8 cellular contexts compared by ENCODE assay signal in the genomic region with DNA sequence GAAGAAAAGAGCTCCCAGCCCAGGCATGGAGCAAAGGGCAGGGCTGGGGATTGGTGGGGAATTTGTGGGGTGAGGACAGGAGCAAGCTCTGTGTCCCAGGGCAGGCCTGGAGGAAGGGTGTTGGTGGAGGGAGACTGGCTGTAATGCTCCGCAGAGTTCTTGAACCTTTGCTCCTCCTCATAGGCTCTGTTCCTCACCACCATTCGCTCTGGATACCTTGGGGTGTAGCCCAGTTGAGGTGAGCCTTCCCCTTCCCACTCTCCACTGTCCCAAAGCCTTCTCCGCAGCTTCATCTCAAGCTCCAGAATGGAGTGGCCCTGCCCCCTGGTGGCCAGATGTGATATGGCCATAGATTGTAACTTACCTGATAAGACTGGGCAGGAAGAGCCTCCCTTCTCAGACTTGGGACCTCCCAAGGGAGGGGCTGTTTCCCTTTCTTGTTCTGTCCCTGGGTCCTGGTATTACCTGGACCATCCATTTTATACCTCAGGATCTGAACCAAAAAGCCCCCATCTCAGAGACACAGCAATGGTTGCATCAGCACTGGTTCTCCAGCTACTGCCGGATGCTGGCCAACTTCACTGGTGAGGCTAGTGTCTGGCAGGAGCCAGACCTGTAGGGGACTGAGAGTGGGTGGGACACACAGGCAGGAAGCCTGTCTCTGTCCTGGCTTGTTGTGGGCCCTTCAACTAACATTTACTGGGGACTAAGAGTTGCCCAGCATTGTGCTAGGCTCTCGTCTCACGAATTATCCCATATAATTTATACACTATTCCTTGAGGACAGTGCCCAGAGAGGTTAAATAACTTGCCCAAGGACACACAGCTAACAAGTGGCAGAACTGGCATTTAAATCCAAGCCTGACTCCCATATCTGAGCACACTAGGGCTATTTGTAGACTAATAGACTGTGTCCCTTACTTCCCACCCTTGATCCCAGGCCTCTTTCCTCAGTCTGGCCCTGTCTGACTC. TPM values are rescaled to one million over a fixed set of nuclear protein-coding genes. Genes with fewer than 3 reads are reported as not detected.
A peak's percentile ranks its signal among the peaks of the same experiment; 100 is the strongest.
DNase-seq lines count a peak whose midpoint lies in the region; ATAC-seq lines count a peak whose summit lies in the region.

No MANE protein-coding gene starts in this region.

- peak; percentile 76 for DNase-seq in COR-L47 (lab: John Stamatoyannopoulos, UW)
- peak; percentile 93 for DNase-seq in NCI-H510A treated with DMSO at 0.1 percent for 48 hours (lab: John Stamatoyannopoulos, UW)
- peak; percentile 76 for DNase-seq in activated CD4-positive, alpha-beta T cell treated with anti-CD3 and anti-CD28 coated beads for 1 hour
- DNase-seq in cerebellum (ENCODE audit: low spot score): peak; percentile 85
- peak; percentile 81 for DNase-seq in left lobe of liver (ENCODE audit: low spot score)
- peak; percentile 88 for DNase-seq in stimulated activated CD4-positive, alpha-beta T cell treated with anti-CD3 and anti-CD28 coated beads, Interleukin-4, amount 100 ng/mL, for 24 hours

- ATAC-seq in HG02970 (IDR thresholded peaks at IDR 0.05; ENCODE audit: low FRiP score, unreplicated experiment) (peak; percentile 58), left lobe of liver (peak; percentile 96), GM21737 (IDR thresholded peaks at IDR 0.05; ENCODE audit: unreplicated experiment) (no peak)

RNA-seq across cellular contexts. Expression of gene STAC2, which starts 19.1 kb away (rescaled TPM):
- total RNA-seq in cerebellum (0.64 TPM), left lobe of liver (not detected)

RNA-seq across cellular contexts. Expression of gene RPL19, which starts 44.8 kb away (rescaled TPM):
- total RNA-seq in cerebellum: 493 TPM
- 484 TPM for total RNA-seq in left lobe of liver

RNA-seq across cellular contexts. Expression of gene CACNB1, which starts 47.4 kb away (rescaled TPM):
- total RNA-seq in cerebellum (20.7 TPM), left lobe of liver (0.40 TPM)

Comparison
In these comparisons a context has a peak if more than half of its experiments do, and no peak if none do; other contexts are left out.
1. RNA of gene CACNB1, which starts 47.4 kb away (total RNA-seq): 20.7 TPM in cerebellum (single experiment); 0.40 TPM in left lobe of liver (single experiment); every median in the first group is over 10 times any median in the second.
2. Peak in every context shown above with its lines, with median percentiles within 50 percentile points of each other: DNase-seq.